ENCODE assay signal across 1 cellular context in the genomic region with DNA sequence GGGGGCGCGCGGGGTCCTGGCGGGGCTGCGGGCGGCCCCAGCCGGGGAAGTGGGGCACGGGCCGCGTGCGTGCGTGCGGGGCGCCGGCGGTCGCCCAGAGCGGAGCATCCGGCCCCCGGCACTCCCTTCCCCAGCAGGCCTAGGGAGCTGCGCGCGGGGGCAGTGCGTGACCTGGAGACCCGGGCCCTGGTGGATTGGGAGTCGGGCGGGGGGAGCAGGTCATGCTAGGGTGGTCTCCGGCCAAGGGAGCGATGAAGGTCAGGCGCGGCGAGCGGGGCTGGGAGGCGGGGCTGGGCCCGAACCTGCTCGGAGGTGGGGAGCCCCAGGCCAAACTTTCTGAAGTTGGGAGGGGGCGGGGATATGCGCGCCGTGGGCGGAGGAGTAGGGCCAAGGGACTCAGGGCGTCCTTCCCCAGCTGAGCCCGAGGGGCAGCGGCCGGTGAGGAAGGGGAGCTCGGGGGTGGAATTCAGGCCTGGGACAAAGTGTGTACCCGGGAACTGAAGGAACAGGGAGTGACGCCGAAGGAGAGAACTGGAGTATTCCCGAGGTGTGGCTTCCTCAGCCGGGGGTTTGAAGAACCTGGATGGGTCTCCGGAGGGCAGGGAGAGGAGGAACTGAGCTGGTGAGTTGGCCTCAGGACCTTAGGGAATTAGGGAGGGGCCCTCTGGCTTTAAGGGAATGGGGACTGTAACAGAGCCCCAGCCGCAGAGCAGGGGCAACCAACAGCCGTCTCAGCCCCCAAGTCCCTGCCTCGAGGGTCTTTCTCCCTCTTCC.
TF ChIP-seq lines count a peak whose summit lies in the region.

No MANE protein-coding gene starts in this region.

TF ChIP-seq in SK-N-SH treated with all-trans-retinoic acid at 6 μM for 48 hours, 23 proteins besides CTCF, POLR2A, EP300 and RAD21 (continued from another document):
- TF ChIP-seq, protein P1, sequence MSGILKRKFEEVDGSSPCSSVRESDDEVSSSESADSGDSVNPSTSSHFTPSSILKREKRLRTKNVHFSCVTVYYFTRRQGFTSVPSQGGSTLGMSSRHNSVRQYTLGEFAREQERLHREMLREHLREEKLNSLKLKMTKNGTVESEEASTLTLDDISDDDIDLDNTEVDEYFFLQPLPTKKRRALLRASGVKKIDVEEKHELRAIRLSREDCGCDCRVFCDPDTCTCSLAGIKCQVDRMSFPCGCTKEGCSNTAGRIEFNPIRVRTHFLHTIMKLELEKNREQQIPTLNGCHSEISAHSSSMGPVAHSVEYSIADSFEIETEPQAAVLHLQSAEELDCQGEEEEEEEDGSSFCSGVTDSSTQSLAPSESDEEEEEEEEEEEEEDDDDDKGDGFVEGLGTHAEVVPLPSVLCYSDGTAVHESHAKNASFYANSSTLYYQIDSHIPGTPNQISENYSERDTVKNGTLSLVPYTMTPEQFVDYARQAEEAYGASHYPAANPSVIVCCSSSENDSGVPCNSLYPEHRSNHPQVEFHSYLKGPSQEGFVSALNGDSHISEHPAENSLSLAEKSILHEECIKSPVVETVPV (CRISPR knock-in tag; IDR thresholded peaks at IDR 0.05) = no peak
TF ChIP-seq in SK-N-SH treated with all-trans-retinoic acid at 6 μM for 48 hours: peak in this region for 0.
